In genomic region chr20:24638546-24639166, GRCh38 we compare ENCODE assay signal across 17 cellular contexts.
DNase-seq lines count a peak whose midpoint lies in the region; TF ChIP-seq lines count a peak whose summit lies in the region.
"Had no signal": no experiment of that assay in that cellular context is flagged by ENCODE, and none has a peak within 500 bp of the region (broad histone marks: within the 10 kb centered on the region; RNA-seq: fewer than 3 reads in every experiment).

No MANE protein-coding gene starts in this region.

- intact Hi-C loops in A673 (cut with micrococcal nuclease; ENCODE audit: unreplicated experiment): no loop called here
- intact Hi-C loops in dorsolateral prefrontal cortex (cut with DNase I): loop anchor here in 1 of 2 donors (10.0 kb wide), 3 partner anchors 136 to 276 kb away; no protein-coding TSS in a partner anchor

- H3K27me3 ChIP-seq in A673 (replicated peaks; ENCODE audit: insufficient read depth, low read depth, low read length, poor library complexity) (no peaks in the 10 kb centered on the region), endodermal cell (ENCODE audit: control insufficient read depth, insufficient read depth, low read length, poor library complexity, severe bottlenecking) (no peaks in the 10 kb centered on the region), dorsolateral prefrontal cortex (no peaks in the 10 kb centered on the region), SJCRH30 (no peaks in the 10 kb centered on the region), HAP-1 (ENCODE audit: low read depth) (no peaks in the 10 kb centered on the region)

- H3K9me3 ChIP-seq in A673 (ENCODE audit: low read depth, low read length, poor library complexity, severe bottlenecking) (peaks cover 7% of the 10 kb centered on the region), KOPT-K1 (ENCODE audit: insufficient read depth, low read length, poor library complexity, severe bottlenecking) (no peaks in the 10 kb centered on the region), endodermal cell (ENCODE audit: control insufficient read depth, low read length) (no peaks in the 10 kb centered on the region), SJCRH30 (replicated peaks) (peaks cover 3% of the 10 kb centered on the region; the same call in 1 of the 2 replicates), HAP-1 (no peaks in the 10 kb centered on the region)

- DNase-seq in A673 (ENCODE audit: low spot score): no peak
- peak; percentile 35 for DNase-seq in endodermal cell
- peak; percentile 81 for DNase-seq in osteocyte (ENCODE audit: extremely low spot score, unreplicated experiment)
- DNase-seq in dorsolateral prefrontal cortex: no peak
- no peak for DNase-seq in SJCRH30
- DNase-seq in HAP-1 (ENCODE audit: low spot score in 2 of 2): no peak
- DNase-seq: DMS 273 treated with DMSO at 0.1 percent for 48 hours; GF-D8; GOT3; NCI-H1417; NCI-H187 treated with DMSO at 0.1 percent for 48 hours; NCI-H345; NCI-H526 treated with DMSO at 0.1 percent for 48 hours; NK-92 treated with Interleukin-12 subunit alpha and Interleukin-12 subunit beta, amount 100 ng/mL, for 24 hours had no signal

- CTCF ChIA-PET in A673 (lab: Charles Lee): no interaction called here

- H3K27ac ChIP-seq in A673 (ENCODE audit: low read depth, low read length, poor library complexity, severe bottlenecking) (peak overlapping the region; percentile 83), KOPT-K1 (ENCODE audit: low read depth, low read length, poor library complexity, severe bottlenecking) (peak overlapping the region; percentile 16), endodermal cell (ENCODE audit: low read depth, low read length) (no peak overlapping the region), dorsolateral prefrontal cortex (peak overlapping the region in 1 of 59 donors; percentile 43), SJCRH30 (no peak overlapping the region)
- H3K27ac ChIP-seq: C4-2B had no signal

- H3K36me3 Mint-ChIP-seq in endodermal cell (ENCODE audit: low read depth) (no peaks in the 10 kb centered on the region), osteocyte (ENCODE audit: unreplicated experiment) (no peaks in the 10 kb centered on the region)
- H3K36me3 Mint-ChIP-seq: IgD-negative memory B cell had no signal

- H3K36me3 ChIP-seq in A673 (ENCODE audit: insufficient read depth, low read length, poor library complexity, severe bottlenecking) (no peaks in the 10 kb centered on the region), KOPT-K1 (ENCODE audit: insufficient read depth, low read length) (no peaks in the 10 kb centered on the region), endodermal cell (ENCODE audit: control insufficient read depth, insufficient read depth, low read length) (no peaks in the 10 kb centered on the region), SJCRH30 (no peaks in the 10 kb centered on the region), HAP-1 (replicated peaks) (no peaks in the 10 kb centered on the region)

- H3K4me3 ChIP-seq in A673 (ENCODE audit: low read depth, low read length, poor library complexity, severe bottlenecking) (no peak overlapping the region), endodermal cell (ENCODE audit: low read length) (no peak overlapping the region), dorsolateral prefrontal cortex (no peak overlapping the region), SJCRH30 (no peak overlapping the region), HAP-1 (no peak overlapping the region)

- H3K4me1 ChIP-seq in A673 (ENCODE audit: insufficient read depth, low read length, poor library complexity, severe bottlenecking) (peaks cover 58% of the 10 kb centered on the region), endodermal cell (ENCODE audit: control insufficient read depth, insufficient read depth, low read length) (no peaks in the 10 kb centered on the region), SJCRH30 (peaks cover 21% of the 10 kb centered on the region), HAP-1 (no peaks in the 10 kb centered on the region)

- H3K4me3 Mint-ChIP-seq in endodermal cell (no peak overlapping the region), osteocyte (ENCODE audit: unreplicated experiment) (no peak overlapping the region)
- H3K4me3 Mint-ChIP-seq: IgD-negative memory B cell had no signal

- H3K4me1 Mint-ChIP-seq in endodermal cell (peaks cover 15% of the 10 kb centered on the region), osteocyte (ENCODE audit: unreplicated experiment) (peaks cover 12% of the 10 kb centered on the region)

- H3K9ac ChIP-seq in endodermal cell (ENCODE audit: extremely low read depth, low read length, poor library complexity, severe bottlenecking): no peak overlapping the region

- POLR2A ChIA-PET in A673 (lab: Charles Lee; ENCODE audit: low non-redundant PET): no interaction called here

- H3K9me3 Mint-ChIP-seq in endodermal cell (no peaks in the 10 kb centered on the region), osteocyte (ENCODE audit: unreplicated experiment) (peaks cover 3% of the 10 kb centered on the region)

- no peak for TF ChIP-seq CTCF in A673 (conservative IDR thresholded peaks at IDR 0.05; ENCODE audit: low read depth, low read length)
- TF ChIP-seq CTCF in endodermal cell (conservative IDR thresholded peaks at IDR 0.05): no peak
- TF ChIP-seq CTCF in osteocyte (IDR thresholded peaks at IDR 0.05): no peak
- TF ChIP-seq CTCF in dorsolateral prefrontal cortex (IDR thresholded peaks at IDR 0.05 in 54 of 56, conservative IDR thresholded peaks at IDR 0.05 in 2 of 56; ENCODE audit: low read depth in 1 of 56, partially characterized antibody in 56 of 56): no peak

- in situ Hi-C loops in HAP-1 (cut with MboI; ENCODE audit: low sequenced_read_pairs): no loop called here

- H3K27ac Mint-ChIP-seq in endodermal cell (no peak overlapping the region), osteocyte (ENCODE audit: unreplicated experiment) (no peak overlapping the region)
- H3K27ac Mint-ChIP-seq: IgD-negative memory B cell had no signal

- WGBS in endodermal cell (ENCODE audit: insufficient coverage in 1 of 2, insufficient read length in 1 of 2), 2 experiments: 91 to 93% methylated on average over 3 to 6 of the region's 6 CpGs

- peaks cover 2% of the 10 kb centered on the region for H3K27me3 Mint-ChIP-seq in endodermal cell (ENCODE audit: insufficient read depth)
- H3K27me3 Mint-ChIP-seq in osteocyte (ENCODE audit: unreplicated experiment): peaks cover 5% of the 10 kb centered on the region

- BruUV-seq in A673 (replicated peaks; lab: Mats Ljungman, UMichigan): no TSS peak

Comparison
In these comparisons a context has a peak if more than half of its experiments do, and no peak if none do; other contexts are left out.
1. DNase-seq: peak in endodermal cell (single experiment) and osteocyte (single experiment); none in A673 (single experiment), dorsolateral prefrontal cortex (0 of 10), SJCRH30 (0 of 2) and HAP-1 (0 of 2).
2. H3K27ac ChIP-seq: peak in A673 (single experiment) and KOPT-K1 (single experiment); none in endodermal cell (single experiment) and SJCRH30 (single experiment).